8 cellular contexts compared by ENCODE assay signal in the genomic region with DNA sequence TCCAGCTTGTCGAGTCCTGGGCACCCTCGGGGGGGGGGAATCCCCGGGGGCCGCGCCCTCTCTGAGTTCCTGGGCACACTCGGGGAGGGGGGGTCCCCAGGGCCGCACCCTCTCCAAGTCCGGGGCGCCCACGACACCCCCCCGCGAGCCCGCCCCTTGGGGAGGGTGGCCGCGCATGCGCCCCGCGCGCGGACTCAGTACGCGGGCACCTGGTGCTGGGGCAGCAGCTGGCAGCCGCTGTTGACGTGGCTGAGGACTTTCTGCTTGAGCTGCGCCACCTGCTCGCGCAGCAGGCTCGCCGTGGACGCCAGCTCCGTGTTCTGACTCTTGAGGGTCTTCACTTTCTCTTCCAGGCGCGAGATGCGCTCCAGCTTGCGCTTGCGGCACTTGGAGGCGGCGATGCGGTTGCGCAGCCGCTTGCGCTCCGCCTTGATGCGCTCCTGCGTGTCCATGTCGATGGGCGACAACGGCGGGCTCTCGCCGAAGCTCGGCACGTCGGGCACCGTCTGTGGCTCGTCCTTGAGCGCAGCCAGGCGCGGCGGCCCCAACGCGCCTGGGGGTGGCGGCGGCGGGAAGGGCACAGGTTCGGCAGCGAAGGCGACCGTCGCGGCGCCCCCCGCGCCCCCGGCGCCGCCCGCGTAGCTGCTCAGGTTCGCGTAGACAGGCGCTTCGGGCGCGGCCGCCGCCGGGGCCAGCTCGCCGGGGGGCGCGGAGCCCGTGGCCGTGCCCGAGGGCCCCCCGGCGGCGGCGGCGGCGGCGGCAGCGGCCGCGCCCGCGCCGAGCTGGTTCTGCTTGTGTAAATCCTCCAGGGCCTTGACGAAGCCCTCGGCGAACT. TPM values are rescaled to one million over a fixed set of nuclear protein-coding genes. Genes with fewer than 3 reads are reported as not detected.
DNase-seq lines count a peak whose midpoint lies in the region; ATAC-seq and TF ChIP-seq lines count a peak whose summit lies in the region.

No MANE protein-coding gene starts in this region.

- H3K4me1 ChIP-seq in mucosa of descending colon (ENCODE audit: low read depth) = peaks cover 60% of the 10 kb centered on the region

- TF ChIP-seq CTCF in mucosa of descending colon (IDR thresholded peaks at IDR 0.05) = no peak

- no peaks in the 10 kb centered on the region for H3K9me3 ChIP-seq in mucosa of descending colon

- H3K36me3 ChIP-seq in mucosa of descending colon (ENCODE audit: low read depth) = no peaks in the 10 kb centered on the region

- peak overlapping the region; percentile 98 for H3K27ac ChIP-seq in epithelial cell of prostate

- H3K4me3 ChIP-seq in mucosa of descending colon = peak overlapping the region; percentile 98

- ATAC-seq in HG03442 (IDR thresholded peaks at IDR 0.05; ENCODE audit: unreplicated experiment) (peak; percentile 13), mucosa of descending colon (peak; percentile 38)

- DNase-seq in NCI-H2107 (lab: John Stamatoyannopoulos, UW) (peak; percentile 83), NCI-H2107 treated with DMSO at 0.1 percent for 48 hours (lab: John Stamatoyannopoulos, UW; ENCODE audit: unreplicated experiment) (no peak), NOMO-1 treated with dmso at 0.1 percent for 144 hours (lab: John Stamatoyannopoulos, UW; ENCODE audit: unreplicated experiment) (peak; percentile 32), activated T-cell treated with anti-CD3 and anti-CD28 coated beads for 48 hours (ENCODE audit: low read depth) (peak; percentile 73), epithelial cell of prostate (ENCODE audit: low read depth, low spot score) (peak; percentile 26), mucosa of descending colon (peak; percentile 85 to 93 (median 89))
- DNase-seq in stimulated activated CD8-positive, alpha-beta memory T cell treated with anti-CD3 and anti-CD28 coated beads, Interleukin-7, amount 100 ng/mL, for 4 hours (ENCODE audit: low read depth in 2 of 2) = peak; percentile 55 to 77

- intact Hi-C loops in mucosa of descending colon (cut with DNase I, micrococcal nuclease) = loop anchor here in 1 of 2 donors (5.0 kb wide), 1 partner anchor 42 kb away; a partner anchor contains a TSS

RNA-seq across cellular contexts. Expression of a gene that starts 1.0 kb away (rescaled TPM):
- total RNA-seq in mucosa of descending colon = 100 to 1,000 TPM; 267 to 328 (median 295) TPM

RNA-seq across cellular contexts. Expression of a gene that starts 6.2 kb away (rescaled TPM):
- total RNA-seq in mucosa of descending colon = 10 to 100 TPM in 1 of 3 donors, 1 to 10 TPM in 2; 4.4 to 10.6 (median 8.0) TPM

RNA-seq across cellular contexts. Expression of a gene that starts 42.4 kb away (rescaled TPM):
- total RNA-seq in mucosa of descending colon = 100 to 1,000 TPM in 2 of 3 donors, 10 to 100 TPM in 1; 86.3 to 158 (median 124) TPM

RNA-seq across cellular contexts. Expression of a gene that starts 54.2 kb away (rescaled TPM):
- 1 to 10 TPM; 2.5 to 7.7 (median 6.2) TPM for total RNA-seq in mucosa of descending colon

RNA-seq across cellular contexts. Expression of a gene that starts 59.9 kb away (rescaled TPM):
- total RNA-seq in mucosa of descending colon = 10 to 100 TPM; 77.1 to 97.4 (median 91.5) TPM
